26 cellular contexts compared by ENCODE assay signal in the genomic region with DNA sequence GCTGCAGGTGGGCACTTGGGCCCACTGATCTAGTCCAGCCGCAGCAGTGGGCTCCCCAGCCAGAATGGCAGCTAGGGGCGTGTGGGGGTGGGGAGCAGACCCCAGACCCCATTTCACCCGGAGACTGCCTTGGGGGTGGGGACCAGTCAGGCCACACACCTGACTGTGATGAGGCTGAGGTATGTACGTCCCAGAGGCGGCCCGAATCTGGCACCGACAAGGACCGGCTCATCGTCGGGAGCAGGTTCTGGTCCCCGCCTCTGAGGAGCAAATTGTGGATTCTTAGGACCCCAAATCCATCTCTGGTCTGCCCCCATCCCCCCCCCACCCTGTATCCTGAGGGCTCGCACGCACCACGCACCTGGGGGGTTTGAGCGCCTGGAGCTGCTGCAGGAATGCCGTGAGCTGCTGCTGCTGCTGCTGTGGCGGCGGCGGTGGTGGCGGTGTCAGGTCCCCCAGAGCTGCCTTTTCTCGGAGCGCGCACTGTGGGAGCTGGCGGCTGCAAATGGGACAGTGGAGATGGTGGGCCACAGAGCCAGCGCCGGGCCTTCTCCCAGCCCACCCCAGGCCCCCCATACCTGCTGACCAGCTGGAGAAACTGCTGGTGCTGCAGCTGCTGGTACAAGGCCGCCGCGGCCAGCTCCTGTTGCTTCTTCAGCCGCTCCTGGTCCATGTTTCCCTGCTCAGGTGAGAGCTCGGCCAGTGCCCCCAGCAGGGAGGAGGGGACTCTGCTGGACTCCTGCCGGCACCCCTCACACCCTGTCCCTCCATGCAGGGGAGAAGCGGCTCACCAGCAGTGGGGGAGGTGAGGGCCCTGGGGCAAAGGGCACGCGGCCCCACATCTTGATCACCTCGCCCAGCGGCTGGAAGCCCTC. TPM values are rescaled to one million over a fixed set of nuclear protein-coding genes. Genes with fewer than 3 reads are reported as not detected.
"Had no signal": no experiment of that assay in that cellular context is flagged by ENCODE, and none has a peak within 500 bp of the region (broad histone marks: within the 10 kb centered on the region; RNA-seq: fewer than 3 reads in every experiment).

No MANE protein-coding gene starts in this region.

- H3K27me3 Mint-ChIP-seq: activated naive CD8-positive, alpha-beta T cell treated with anti-CD3 and anti-CD28 coated beads for 36 hours; progenitor cell of endocrine pancreas had no signal

- H3K27me3 ChIP-seq: upper lobe of left lung had no signal

- FAIRE-seq: astrocyte, islet of Langerhans, TTC549 had no signal

- ATAC-seq: activated T-cell treated with anti-CD3 and anti-CD28 coated beads, Interleukin-2, amount 50 U/mL, for 4 hours; left cardiac atrium; stimulated activated naive CD8-positive, alpha-beta T cell treated with anti-CD3 and anti-CD28 coated beads, Interleukin-15, Interleukin-2, amounts not matched to agents 100 U/mL and 50 U/mL, for 24 hours had no signal

- H3K4me3 Mint-ChIP-seq: activated naive CD8-positive, alpha-beta T cell treated with anti-CD3 and anti-CD28 coated beads for 36 hours; activated T-cell treated with anti-CD3 and anti-CD28 coated beads, Interleukin-2, amount 50 U/mL, for 4 hours; nephron had no signal

- H3K9me3 Mint-ChIP-seq: activated naive CD8-positive, alpha-beta T cell treated with anti-CD3 and anti-CD28 coated beads for 36 hours; activated T-cell treated with anti-CD3 and anti-CD28 coated beads, Interleukin-2, amount 50 U/mL, for 4 hours; activated T-helper 2 cell treated with anti-CD3 and anti-CD28 coated beads, Interferon-gamma antibody, Interleukin-2, Interleukin-4, amounts not matched to agents 10 μg/mL and 5 μg/mL and 100 μg/mL, durations not matched to agents 14 hours and 24 hours and 36 hours; nephron had no signal

- H3K9me3 ChIP-seq: upper lobe of left lung had no signal

- H3K4me3 ChIP-seq: upper lobe of left lung had no signal

- H3K27ac Mint-ChIP-seq: activated naive CD8-positive, alpha-beta T cell treated with anti-CD3 and anti-CD28 coated beads for 36 hours; activated T-helper 2 cell treated with anti-CD3 and anti-CD28 coated beads, Interferon-gamma antibody, Interleukin-2, Interleukin-4, amounts not matched to agents 10 μg/mL and 5 μg/mL and 100 μg/mL, durations not matched to agents 14 hours and 24 hours and 36 hours; nephron; progenitor cell of endocrine pancreas had no signal

- H3K27ac ChIP-seq: upper lobe of left lung had no signal

- DNase-seq: activated CD4-positive, alpha-beta T cell treated with anti-CD3 and anti-CD28 coated beads, Interleukin-2, amount 50 U/mL, for 48 hours; activated naive CD4-positive, alpha-beta T cell treated with Interleukin-2 at 50 U/mL for 16 hours; activated naive CD8-positive, alpha-beta T cell treated with anti-CD3 and anti-CD28 coated beads for 36 hours; activated T-cell treated with anti-CD3 and anti-CD28 coated beads, Interleukin-2, amount 50 U/mL, for 4 hours; central memory CD4-positive, alpha-beta T cell; dermis blood vessel endothelial cell; effector memory CD4-positive, alpha-beta T cell; foreskin melanocyte; glutamatergic neuron; hippocampal formation; stimulated activated CD4-positive, alpha-beta T cell treated with anti-CD3 and anti-CD28 coated beads, Interleukin-4, amount 100 ng/mL, for 1 hour; stimulated activated naive CD8-positive, alpha-beta T cell treated with anti-CD3 and anti-CD28 coated beads, Interleukin-15, Interleukin-2, amounts not matched to agents 100 U/mL and 50 U/mL, for 24 hours; T-helper 1 cell had no signal

RNA-seq across cellular contexts. Expression of a gene that starts 27.6 kb away (rescaled TPM):
- total RNA-seq: activated CD8-positive, alpha-beta memory T cell treated with anti-CD3 and anti-CD28 coated beads for 36 hours; activated naive CD8-positive, alpha-beta T cell treated with anti-CD3 and anti-CD28 coated beads for 36 hours; activated T-cell treated with anti-CD3 and anti-CD28 coated beads, Interleukin-2, amount 50 U/mL, for 4 hours; activated T-helper 2 cell treated with anti-CD3 and anti-CD28 coated beads, Interferon-gamma antibody, Interleukin-2, Interleukin-4, amounts not matched to agents 10 μg/mL and 5 μg/mL and 100 μg/mL, durations not matched to agents 14 hours and 24 hours and 36 hours; astrocyte; dermis blood vessel endothelial cell; left cardiac atrium; liver; omental fat pad; subcutaneous adipose tissue; upper lobe of left lung had no signal
- polyA plus RNA-seq: esophagus, liver had no signal

RNA-seq across cellular contexts. Expression of a gene that starts 36.4 kb away (rescaled TPM):
- total RNA-seq: activated naive CD8-positive, alpha-beta T cell treated with anti-CD3 and anti-CD28 coated beads for 36 hours; activated T-cell treated with anti-CD3 and anti-CD28 coated beads, Interleukin-2, amount 50 U/mL, for 4 hours; activated T-helper 2 cell treated with anti-CD3 and anti-CD28 coated beads, Interferon-gamma antibody, Interleukin-2, Interleukin-4, amounts not matched to agents 10 μg/mL and 5 μg/mL and 100 μg/mL, durations not matched to agents 14 hours and 24 hours and 36 hours; astrocyte; dermis blood vessel endothelial cell; left cardiac atrium; omental fat pad; subcutaneous adipose tissue had no signal
